26 cellular contexts compared by ENCODE assay signal in the genomic region with DNA sequence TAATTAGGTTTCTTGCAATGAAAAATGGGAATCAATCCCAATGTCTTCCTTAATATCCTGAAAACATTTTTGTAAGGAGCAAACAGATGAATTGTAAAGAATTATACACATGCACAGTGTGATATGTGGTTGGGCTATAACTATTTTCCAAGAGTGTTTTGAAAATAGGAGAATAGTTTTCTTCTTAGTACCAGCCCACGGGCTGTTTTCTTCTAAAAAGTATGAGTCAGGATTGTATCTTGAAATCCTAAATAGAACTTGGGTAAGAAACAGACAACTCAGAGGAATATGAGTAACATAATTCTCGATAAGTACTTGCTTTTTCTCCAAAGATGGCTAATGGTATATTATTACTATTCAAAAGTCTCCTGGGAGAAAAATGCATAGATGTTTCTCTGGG.
"Had no signal": no experiment of that assay in that cellular context is flagged by ENCODE, and none has a peak within 500 bp of the region (broad histone marks: within the 10 kb centered on the region; RNA-seq: fewer than 3 reads in every experiment).

No MANE protein-coding gene starts in this region.

- H3K36me3 ChIP-seq: ascending aorta, Peyer's patch had no signal

- H3K4me3 ChIP-seq: ascending aorta, body of pancreas, Peyer's patch had no signal

- H3K9me3 Mint-ChIP-seq: activated B cell treated with CpG ODN at 0.5 μM for 24 hours; activated CD4-positive, alpha-beta T cell treated with anti-CD3 and anti-CD28 coated beads, Interleukin-2, amount 10 ng/mL, durations not matched to agents 24 days and 14 days; activated naive CD4-positive, alpha-beta T cell treated with anti-CD3 and anti-CD28 coated beads, Interleukin-2, amount 50 U/mL, for 24 hours; activated T-cell treated with anti-CD3 and anti-CD28 coated beads, Interleukin-2, amount 50 U/mL, for 24 hours; central memory CD8-positive, alpha-beta T cell had no signal

- H3K4me1 ChIP-seq: ascending aorta, body of pancreas, Peyer's patch had no signal

- ATAC-seq: activated CD8-positive, alpha-beta memory T cell treated with anti-CD3 and anti-CD28 coated beads, Interleukin-2, amount 10 ng/mL, durations not matched to agents 7 days and 5 days; body of pancreas; T-helper 17 cell had no signal

- H3K9me3 ChIP-seq: ascending aorta, body of pancreas, Peyer's patch had no signal

- H3K4me3 Mint-ChIP-seq: activated B cell treated with CpG ODN at 0.5 μM for 24 hours; activated CD4-positive, alpha-beta T cell treated with anti-CD3 and anti-CD28 coated beads, Interleukin-2, amount 10 ng/mL, durations not matched to agents 24 days and 14 days; activated CD8-positive, alpha-beta memory T cell treated with anti-CD3 and anti-CD28 coated beads, Interleukin-2, amount 10 ng/mL, durations not matched to agents 7 days and 5 days; activated naive CD4-positive, alpha-beta T cell treated with anti-CD3 and anti-CD28 coated beads, Interleukin-2, amount 50 U/mL, for 24 hours; activated T-cell treated with anti-CD3 and anti-CD28 coated beads, Interleukin-2, amount 50 U/mL, for 24 hours; activated T-helper 1 cell treated with anti-CD3 and anti-CD28 coated beads, Interleukin-12 subunit alpha, Interleukin-12 subunit beta, Interleukin-2, Interleukin-4 antibody, amounts not matched to agents 30 ng/mL and 10 ng/mL and 1 ng/mL, durations not matched to agents 14 hours and 24 hours and 36 hours; central memory CD8-positive, alpha-beta T cell; T-helper 17 cell had no signal

- H3K27ac Mint-ChIP-seq: activated B cell treated with CpG ODN at 0.5 μM for 24 hours; activated CD4-positive, alpha-beta T cell treated with anti-CD3 and anti-CD28 coated beads, Interleukin-2, amount 10 ng/mL, durations not matched to agents 24 days and 14 days; activated CD8-positive, alpha-beta memory T cell treated with anti-CD3 and anti-CD28 coated beads, Interleukin-2, amount 10 ng/mL, durations not matched to agents 7 days and 5 days; activated naive CD4-positive, alpha-beta T cell treated with anti-CD3 and anti-CD28 coated beads, Interleukin-2, amount 50 U/mL, for 24 hours; activated T-cell treated with anti-CD3 and anti-CD28 coated beads, Interleukin-2, amount 50 U/mL, for 24 hours; activated T-helper 1 cell treated with anti-CD3 and anti-CD28 coated beads, Interleukin-12 subunit alpha, Interleukin-12 subunit beta, Interleukin-2, Interleukin-4 antibody, amounts not matched to agents 30 ng/mL and 10 ng/mL and 1 ng/mL, durations not matched to agents 14 hours and 24 hours and 36 hours; T-helper 17 cell had no signal

- DNase-seq: activated B cell treated with CpG ODN at 0.5 μM for 24 hours; activated CD4-positive, alpha-beta T cell treated with anti-CD3 and anti-CD28 coated beads for 1 hour; activated CD4-positive, alpha-beta T cell treated with anti-CD3 and anti-CD28 coated beads, Interleukin-2, amount 10 ng/mL, durations not matched to agents 24 days and 14 days; activated CD4-positive, alpha-beta T cell treated with anti-CD3 and anti-CD28 coated beads, Interleukin-2, amount 50 U/mL, for 48 hours; activated CD8-positive, alpha-beta memory T cell treated with anti-CD3 and anti-CD28 coated beads, Interleukin-2, amount 10 ng/mL, durations not matched to agents 7 days and 5 days; activated effector memory CD4-positive, alpha-beta T cell treated with Interleukin-2 at 50 U/mL for 16 hours; activated naive CD4-positive, alpha-beta T cell; activated T-cell treated with anti-CD3 and anti-CD28 coated beads, Interleukin-2, amount 50 U/mL, for 24 hours; amniotic stem cell; body of pancreas; Kasumi-1; NCI-H1092 treated with DMSO at 0.1 percent for 48 hours; NCI-H1417 treated with DMSO at 0.1 percent for 48 hours; NCI-H1694; NCI-H2029; NCI-H2107; NCI-H510A treated with DMSO at 0.1 percent for 48 hours; NCI-H69; Peyer's patch; SHP77; T-helper 17 cell; T-helper 9 cell had no signal

- H3K4me1 Mint-ChIP-seq: activated B cell treated with CpG ODN at 0.5 μM for 24 hours; activated CD4-positive, alpha-beta T cell treated with anti-CD3 and anti-CD28 coated beads, Interleukin-2, amount 10 ng/mL, durations not matched to agents 24 days and 14 days; activated CD8-positive, alpha-beta memory T cell treated with anti-CD3 and anti-CD28 coated beads, Interleukin-2, amount 10 ng/mL, durations not matched to agents 7 days and 5 days; activated naive CD4-positive, alpha-beta T cell treated with anti-CD3 and anti-CD28 coated beads, Interleukin-2, amount 50 U/mL, for 24 hours; central memory CD8-positive, alpha-beta T cell; T-helper 17 cell had no signal

- H3K27me3 Mint-ChIP-seq: activated B cell treated with CpG ODN at 0.5 μM for 24 hours; activated CD4-positive, alpha-beta T cell treated with anti-CD3 and anti-CD28 coated beads, Interleukin-2, amount 10 ng/mL, durations not matched to agents 24 days and 14 days; activated CD8-positive, alpha-beta memory T cell treated with anti-CD3 and anti-CD28 coated beads, Interleukin-2, amount 10 ng/mL, durations not matched to agents 7 days and 5 days; activated naive CD4-positive, alpha-beta T cell treated with anti-CD3 and anti-CD28 coated beads, Interleukin-2, amount 50 U/mL, for 24 hours; central memory CD8-positive, alpha-beta T cell; T-helper 17 cell had no signal

- H3K27me3 ChIP-seq: ascending aorta, body of pancreas, Peyer's patch had no signal

- H3K36me3 Mint-ChIP-seq: activated CD8-positive, alpha-beta memory T cell treated with anti-CD3 and anti-CD28 coated beads, Interleukin-2, amount 10 ng/mL, durations not matched to agents 7 days and 5 days; activated naive CD4-positive, alpha-beta T cell treated with anti-CD3 and anti-CD28 coated beads, Interleukin-2, amount 50 U/mL, for 24 hours had no signal

- H3K27ac ChIP-seq: ascending aorta, body of pancreas, Peyer's patch had no signal
